In the genomic region with DNA sequence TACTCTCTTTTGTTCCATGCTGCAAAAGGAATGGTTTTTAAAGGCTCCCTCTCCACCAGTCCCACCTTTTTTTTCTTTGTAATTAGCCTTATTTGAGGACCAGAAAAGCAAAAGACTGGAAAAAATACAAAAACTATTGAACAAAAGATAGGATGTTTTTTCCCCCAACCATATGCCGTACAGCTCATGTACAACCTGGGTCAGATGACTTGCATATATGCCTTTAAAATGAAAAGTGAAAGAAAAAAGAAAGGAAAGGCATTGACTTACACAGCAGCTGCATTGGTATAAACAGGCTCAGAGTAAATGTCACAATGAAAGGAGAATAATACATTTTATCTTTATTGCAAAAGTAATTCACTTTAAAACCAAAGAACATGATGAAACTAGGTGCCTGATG, we compare ENCODE assay signal across 11 cellular contexts.
DNase-seq lines count a peak whose midpoint lies in the region; ATAC-seq and TF ChIP-seq lines count a peak whose summit lies in the region.
"Had no signal": no experiment of that assay in that cellular context is flagged by ENCODE, and none has a peak within 500 bp of the region (broad histone marks: within the 10 kb centered on the region; RNA-seq: fewer than 3 reads in every experiment).

No MANE protein-coding gene starts in this region.

- no peak for TF ChIP-seq CTCF in foreskin fibroblast (IDR thresholded peaks at IDR 0.05; ENCODE audit: low read depth, low read length)

- DNase-seq in HT1080 (ENCODE audit: low read depth) = peak; percentile 5
- DNase-seq in left colon = no peak
- DNase-seq in NCI-H1092 (lab: John Stamatoyannopoulos, UW) = no peak
- no peak for DNase-seq in foreskin fibroblast
- no peak for DNase-seq in EL
- DNase-seq: caudate nucleus, NCI-H1048 had no signal

- ATAC-seq in GM18861 (IDR thresholded peaks at IDR 0.05; ENCODE audit: unreplicated experiment) (peak; percentile 82), GM21423 (IDR thresholded peaks at IDR 0.05; ENCODE audit: unreplicated experiment) (peak; percentile 84), left colon (peak; percentile 73)
- ATAC-seq: Right ventricle myocardium inferior had no signal

- H3K4me3 ChIP-seq in foreskin fibroblast (ENCODE audit: low read depth in 1 of 2, low read length in 2 of 2) = no peak overlapping the region
- H3K4me3 ChIP-seq: thoracic aorta had no signal

- intact Hi-C loops in left colon (cut with DNase I, micrococcal nuclease) = no loop called here
